ENCODE assay signal across 8 cellular contexts in the genomic region with DNA sequence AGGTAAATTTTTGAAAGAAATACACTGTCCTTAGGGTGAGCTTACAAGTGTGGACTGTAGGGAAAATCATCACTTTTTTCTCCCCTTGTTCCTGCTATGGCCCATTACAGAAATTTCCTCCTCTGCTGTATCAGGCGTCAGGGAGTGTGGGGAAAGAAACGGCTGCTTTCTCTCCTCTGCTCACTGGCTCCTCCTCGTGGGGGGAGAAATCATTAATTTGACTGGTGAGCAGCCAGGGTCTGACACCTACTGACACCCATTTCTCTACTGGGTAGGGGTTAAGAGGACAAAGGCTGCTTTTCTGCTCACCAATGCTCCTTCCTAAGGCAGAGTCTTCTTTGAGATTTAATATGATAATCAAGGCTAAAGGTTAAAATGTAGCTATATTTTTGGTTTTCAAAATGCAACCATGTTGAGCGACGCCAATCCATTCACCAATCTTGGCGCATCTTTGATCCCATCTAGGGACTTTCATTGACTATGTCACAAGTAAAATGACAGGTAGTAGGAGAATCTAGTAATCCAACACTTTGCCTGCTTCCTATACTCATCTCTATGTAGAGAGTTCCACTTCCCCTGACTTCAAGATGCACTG. TPM values are rescaled to one million over a fixed set of nuclear protein-coding genes. Genes with fewer than 3 reads are reported as not detected.
A peak's percentile ranks its signal among the peaks of the same experiment; 100 is the strongest.
DNase-seq lines count a peak whose midpoint lies in the region; ATAC-seq, FAIRE-seq and TF ChIP-seq lines count a peak whose summit lies in the region.

No MANE protein-coding gene starts in this region.

- H3K4me1 ChIP-seq in RWPE2 (ENCODE audit: insufficient read depth, poor library complexity, severe bottlenecking) (no peaks in the 10 kb centered on the region), right cardiac atrium (ENCODE audit: control insufficient read depth, insufficient read depth, low read length) (peaks cover 2% of the 10 kb centered on the region)

- H3K27ac ChIP-seq in RWPE2 (ENCODE audit: poor library complexity, severe bottlenecking) (no peak overlapping the region), right cardiac atrium (ENCODE audit: low read length) (no peak overlapping the region)

- DNase-seq in RWPE2 (ENCODE audit: low spot score) (no peak), right cardiac atrium (peak in 1 of 3 donors; percentile 41), DMS153 (lab: John Stamatoyannopoulos, UW) (no peak)
- DNase-seq in activated naive CD4-positive, alpha-beta T cell treated with anti-CD3 and anti-CD28 coated beads, Interleukin-2, amount 50 U/mL, for 16 hours = peak; percentile 49
- DNase-seq in stimulated activated CD4-positive, alpha-beta T cell treated with anti-CD3 and anti-CD28 coated beads, Interleukin-12 subunit alpha, Interleukin-12 subunit beta, amount 100 ng/mL, for 4 hours = peak; percentile 41

- TF ChIP-seq CTCF in RWPE2 (IDR thresholded peaks at IDR 0.05; ENCODE audit: poor library complexity, severe bottlenecking) = peak; percentile 54

- FAIRE-seq in G401.6 (lab: Jason Lieb, UNC) = peak; percentile 48

- intact Hi-C loops in right cardiac atrium (cut with DNase I) = no loop called here

- ATAC-seq in HG02798 (IDR thresholded peaks at IDR 0.05; ENCODE audit: poor library complexity, unreplicated experiment) = peak; percentile 65
- ATAC-seq in RWPE2 (ENCODE audit: low read depth) = no peak
- peak; percentile 71 to 73 for ATAC-seq in right cardiac atrium
- no peak for ATAC-seq in GM19395 (IDR thresholded peaks at IDR 0.05; ENCODE audit: unreplicated experiment)

- H3K27me3 ChIP-seq in RWPE2 (ENCODE audit: insufficient read depth, poor library complexity, severe bottlenecking) (no peaks in the 10 kb centered on the region), right cardiac atrium (ENCODE audit: control insufficient read depth, insufficient read depth) (no peaks in the 10 kb centered on the region)

- H3K9me3 ChIP-seq in RWPE2 (ENCODE audit: severe bottlenecking) (no peaks in the 10 kb centered on the region), right cardiac atrium (ENCODE audit: control insufficient read depth, low read length) (no peaks in the 10 kb centered on the region)

- WGBS in right cardiac atrium = 52% methylated on average over 6 of the region's 6 CpGs

- H3K4me3 ChIP-seq in RWPE2 (ENCODE audit: severe bottlenecking) (no peak overlapping the region), right cardiac atrium (ENCODE audit: low read length) (no peak overlapping the region)

- H3K36me3 ChIP-seq in RWPE2 (ENCODE audit: low read depth) = peaks cover 58% of the 10 kb centered on the region

RNA-seq across cellular contexts. Expression of a gene that starts 25.1 kb away (rescaled TPM):
- 10 to 100 TPM; 51.6 to 61.9 (median 57.5) TPM for total RNA-seq in right cardiac atrium
- 17.8 TPM for polyA plus RNA-seq in right cardiac atrium

Comparison
In these comparisons a context has a peak if more than half of its experiments do, and no peak if none do; other contexts are left out.
1. ATAC-seq: peak in HG02798 (single experiment) and right cardiac atrium (2 of 2); none in RWPE2 (single experiment) and GM19395 (single experiment).
2. DNase-seq: peak in activated naive CD4-positive, alpha-beta T cell treated with anti-CD3 and anti-CD28 coated beads, Interleukin-2, amount 50 U/mL, for 16 hours (single experiment) and stimulated activated CD4-positive, alpha-beta T cell treated with anti-CD3 and anti-CD28 coated beads, Interleukin-12 subunit alpha, Interleukin-12 subunit beta, amount 100 ng/mL, for 4 hours (single experiment); none in RWPE2 (single experiment) and DMS153 (single experiment).